2 cellular contexts compared by ENCODE assay signal in the genomic region with DNA sequence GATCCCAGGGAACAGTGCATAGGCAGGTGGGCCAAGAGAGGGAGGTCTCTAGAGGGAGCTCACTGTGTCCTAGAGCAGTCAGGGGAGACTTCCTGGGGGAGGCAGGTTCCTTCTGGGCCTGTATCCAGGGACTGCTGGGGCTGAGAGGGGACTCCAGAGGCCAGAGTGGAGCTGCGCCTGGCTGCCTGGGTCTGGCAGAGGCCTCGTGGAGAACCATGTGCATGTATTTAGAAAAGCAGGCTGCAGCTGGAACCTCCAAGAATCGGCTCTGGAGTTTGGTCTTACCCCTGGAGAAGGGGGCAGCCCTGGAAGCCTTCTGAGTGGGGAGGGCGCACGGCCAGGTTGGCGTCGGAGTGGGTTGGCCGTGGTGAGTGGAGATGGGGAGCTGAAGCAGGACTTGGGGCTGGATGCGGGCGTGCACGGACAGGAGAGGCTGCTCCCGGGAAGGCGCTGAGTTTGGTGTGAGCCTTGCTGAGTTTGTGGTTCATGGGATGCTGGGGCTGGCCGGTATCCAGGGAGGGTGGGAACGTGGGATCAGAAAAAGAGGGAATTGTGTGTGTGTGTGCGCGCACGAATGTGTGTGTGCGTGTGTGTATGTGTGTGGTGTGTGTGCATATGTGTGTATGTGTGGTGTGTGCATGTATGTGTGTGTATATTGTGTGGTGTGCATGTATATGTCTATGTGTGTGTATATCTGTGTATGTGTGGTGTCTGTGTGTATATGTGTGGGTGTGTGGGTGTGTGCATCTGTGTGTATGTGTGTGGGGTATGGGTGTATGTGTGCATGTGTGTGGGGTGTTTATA.
TF ChIP-seq lines count a peak whose summit lies in the region.

No MANE protein-coding gene starts in this region.

TF ChIP-seq in SK-N-SH, 30 proteins besides CTCF, POLR2A, EP300 and RAD21 (continued from another document):
- no peak for TF ChIP-seq GATA2 (CRISPR knock-in tag; IDR thresholded peaks at IDR 0.05)
- TF ChIP-seq RCOR1 (IDR thresholded peaks at IDR 0.05; ENCODE audit: low read length) = no peak
- TF ChIP-seq, protein P1, sequence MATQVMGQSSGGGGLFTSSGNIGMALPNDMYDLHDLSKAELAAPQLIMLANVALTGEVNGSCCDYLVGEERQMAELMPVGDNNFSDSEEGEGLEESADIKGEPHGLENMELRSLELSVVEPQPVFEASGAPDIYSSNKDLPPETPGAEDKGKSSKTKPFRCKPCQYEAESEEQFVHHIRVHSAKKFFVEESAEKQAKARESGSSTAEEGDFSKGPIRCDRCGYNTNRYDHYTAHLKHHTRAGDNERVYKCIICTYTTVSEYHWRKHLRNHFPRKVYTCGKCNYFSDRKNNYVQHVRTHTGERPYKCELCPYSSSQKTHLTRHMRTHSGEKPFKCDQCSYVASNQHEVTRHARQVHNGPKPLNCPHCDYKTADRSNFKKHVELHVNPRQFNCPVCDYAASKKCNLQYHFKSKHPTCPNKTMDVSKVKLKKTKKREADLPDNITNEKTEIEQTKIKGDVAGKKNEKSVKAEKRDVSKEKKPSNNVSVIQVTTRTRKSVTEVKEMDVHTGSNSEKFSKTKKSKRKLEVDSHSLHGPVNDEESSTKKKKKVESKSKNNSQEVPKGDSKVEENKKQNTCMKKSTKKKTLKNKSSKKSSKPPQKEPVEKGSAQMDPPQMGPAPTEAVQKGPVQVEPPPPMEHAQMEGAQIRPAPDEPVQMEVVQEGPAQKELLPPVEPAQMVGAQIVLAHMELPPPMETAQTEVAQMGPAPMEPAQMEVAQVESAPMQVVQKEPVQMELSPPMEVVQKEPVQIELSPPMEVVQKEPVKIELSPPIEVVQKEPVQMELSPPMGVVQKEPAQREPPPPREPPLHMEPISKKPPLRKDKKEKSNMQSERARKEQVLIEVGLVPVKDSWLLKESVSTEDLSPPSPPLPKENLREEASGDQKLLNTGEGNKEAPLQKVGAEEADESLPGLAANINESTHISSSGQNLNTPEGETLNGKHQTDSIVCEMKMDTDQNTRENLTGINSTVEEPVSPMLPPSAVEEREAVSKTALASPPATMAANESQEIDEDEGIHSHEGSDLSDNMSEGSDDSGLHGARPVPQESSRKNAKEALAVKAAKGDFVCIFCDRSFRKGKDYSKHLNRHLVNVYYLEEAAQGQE (IDR thresholded peaks at IDR 0.05; ENCODE audit: low read depth, low read length) = no peak
- no peak for TF ChIP-seq NRF1 (IDR thresholded peaks at IDR 0.05; ENCODE audit: low read depth, low read length)
- TF ChIP-seq FOXJ3 (CRISPR knock-in tag; IDR thresholded peaks at IDR 0.05) = no peak
- TF ChIP-seq, protein P2, sequence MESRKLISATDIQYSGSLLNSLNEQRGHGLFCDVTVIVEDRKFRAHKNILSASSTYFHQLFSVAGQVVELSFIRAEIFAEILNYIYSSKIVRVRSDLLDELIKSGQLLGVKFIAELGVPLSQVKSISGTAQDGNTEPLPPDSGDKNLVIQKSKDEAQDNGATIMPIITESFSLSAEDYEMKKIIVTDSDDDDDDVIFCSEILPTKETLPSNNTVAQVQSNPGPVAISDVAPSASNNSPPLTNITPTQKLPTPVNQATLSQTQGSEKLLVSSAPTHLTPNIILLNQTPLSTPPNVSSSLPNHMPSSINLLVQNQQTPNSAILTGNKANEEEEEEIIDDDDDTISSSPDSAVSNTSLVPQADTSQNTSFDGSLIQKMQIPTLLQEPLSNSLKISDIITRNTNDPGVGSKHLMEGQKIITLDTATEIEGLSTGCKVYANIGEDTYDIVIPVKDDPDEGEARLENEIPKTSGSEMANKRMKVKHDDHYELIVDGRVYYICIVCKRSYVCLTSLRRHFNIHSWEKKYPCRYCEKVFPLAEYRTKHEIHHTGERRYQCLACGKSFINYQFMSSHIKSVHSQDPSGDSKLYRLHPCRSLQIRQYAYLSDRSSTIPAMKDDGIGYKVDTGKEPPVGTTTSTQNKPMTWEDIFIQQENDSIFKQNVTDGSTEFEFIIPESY (IDR thresholded peaks at IDR 0.05; ENCODE audit: borderline replicate concordance, low read depth) = no peak
- TF ChIP-seq, protein P3, sequence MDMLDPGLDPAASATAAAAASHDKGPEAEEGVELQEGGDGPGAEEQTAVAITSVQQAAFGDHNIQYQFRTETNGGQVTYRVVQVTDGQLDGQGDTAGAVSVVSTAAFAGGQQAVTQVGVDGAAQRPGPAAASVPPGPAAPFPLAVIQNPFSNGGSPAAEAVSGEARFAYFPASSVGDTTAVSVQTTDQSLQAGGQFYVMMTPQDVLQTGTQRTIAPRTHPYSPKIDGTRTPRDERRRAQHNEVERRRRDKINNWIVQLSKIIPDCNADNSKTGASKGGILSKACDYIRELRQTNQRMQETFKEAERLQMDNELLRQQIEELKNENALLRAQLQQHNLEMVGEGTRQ (IDR thresholded peaks at IDR 0.05; ENCODE audit: borderline replicate concordance, low read depth, low read length) = no peak
- TF ChIP-seq POLR2AphosphoS5 (IDR thresholded peaks at IDR 0.05; ENCODE audit: low read depth, low read length) = no peak
- TF ChIP-seq SMC3 (IDR thresholded peaks at IDR 0.05; ENCODE audit: low read depth, low read length) = no peak
- TF ChIP-seq, protein P4, sequence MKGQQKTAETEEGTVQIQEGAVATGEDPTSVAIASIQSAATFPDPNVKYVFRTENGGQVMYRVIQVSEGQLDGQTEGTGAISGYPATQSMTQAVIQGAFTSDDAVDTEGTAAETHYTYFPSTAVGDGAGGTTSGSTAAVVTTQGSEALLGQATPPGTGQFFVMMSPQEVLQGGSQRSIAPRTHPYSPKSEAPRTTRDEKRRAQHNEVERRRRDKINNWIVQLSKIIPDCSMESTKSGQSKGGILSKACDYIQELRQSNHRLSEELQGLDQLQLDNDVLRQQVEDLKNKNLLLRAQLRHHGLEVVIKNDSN (IDR thresholded peaks at IDR 0.05; ENCODE audit: borderline replicate concordance, low read depth) = no peak
- TF ChIP-seq RFX5 (IDR thresholded peaks at IDR 0.05; ENCODE audit: low read length) = no peak
- TF ChIP-seq, protein P5, sequence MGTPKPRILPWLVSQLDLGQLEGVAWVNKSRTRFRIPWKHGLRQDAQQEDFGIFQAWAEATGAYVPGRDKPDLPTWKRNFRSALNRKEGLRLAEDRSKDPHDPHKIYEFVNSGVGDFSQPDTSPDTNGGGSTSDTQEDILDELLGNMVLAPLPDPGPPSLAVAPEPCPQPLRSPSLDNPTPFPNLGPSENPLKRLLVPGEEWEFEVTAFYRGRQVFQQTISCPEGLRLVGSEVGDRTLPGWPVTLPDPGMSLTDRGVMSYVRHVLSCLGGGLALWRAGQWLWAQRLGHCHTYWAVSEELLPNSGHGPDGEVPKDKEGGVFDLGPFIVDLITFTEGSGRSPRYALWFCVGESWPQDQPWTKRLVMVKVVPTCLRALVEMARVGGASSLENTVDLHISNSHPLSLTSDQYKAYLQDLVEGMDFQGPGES (IDR thresholded peaks at IDR 0.05; ENCODE audit: low read depth, low read length) = no peak
TF ChIP-seq in SK-N-SH: peak in this region for 0.

TF ChIP-seq in SK-N-SH treated with all-trans-retinoic acid at 6 μM for 48 hours, 23 proteins besides CTCF, POLR2A, EP300 and RAD21 (continued from another document):
- TF ChIP-seq, protein P6, sequence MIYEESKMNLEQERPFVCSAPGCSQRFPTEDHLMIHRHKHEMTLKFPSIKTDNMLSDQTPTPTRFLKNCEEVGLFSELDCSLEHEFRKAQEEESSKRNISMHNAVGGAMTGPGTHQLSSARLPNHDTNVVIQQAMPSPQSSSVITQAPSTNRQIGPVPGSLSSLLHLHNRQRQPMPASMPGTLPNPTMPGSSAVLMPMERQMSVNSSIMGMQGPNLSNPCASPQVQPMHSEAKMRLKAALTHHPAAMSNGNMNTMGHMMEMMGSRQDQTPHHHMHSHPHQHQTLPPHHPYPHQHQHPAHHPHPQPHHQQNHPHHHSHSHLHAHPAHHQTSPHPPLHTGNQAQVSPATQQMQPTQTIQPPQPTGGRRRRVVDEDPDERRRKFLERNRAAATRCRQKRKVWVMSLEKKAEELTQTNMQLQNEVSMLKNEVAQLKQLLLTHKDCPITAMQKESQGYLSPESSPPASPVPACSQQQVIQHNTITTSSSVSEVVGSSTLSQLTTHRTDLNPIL (CRISPR knock-in tag; IDR thresholded peaks at IDR 0.05; ENCODE audit: low read depth) = no peak
- TF ChIP-seq ISL1 (CRISPR knock-in tag; IDR thresholded peaks at IDR 0.05) (no peak), ESRRG (CRISPR knock-in tag; IDR thresholded peaks at IDR 0.05) (no peak), CSDC2 (CRISPR knock-in tag; IDR thresholded peaks at IDR 0.05) (no peak), ARNTL (CRISPR knock-in tag; IDR thresholded peaks at IDR 0.05; ENCODE audit: borderline replicate concordance, low read depth) (no peak), SNAI2 (CRISPR knock-in tag; IDR thresholded peaks at IDR 0.05) (no peak), ZNF70 (CRISPR knock-in tag; IDR thresholded peaks at IDR 0.05) (no peak), GLIS3 (CRISPR knock-in tag; IDR thresholded peaks at IDR 0.05) (no peak), ZFP30 (CRISPR knock-in tag; IDR thresholded peaks at IDR 0.05) (no peak), BACH2 (CRISPR knock-in tag; IDR thresholded peaks at IDR 0.05; ENCODE audit: borderline replicate concordance) (no peak), PPARA (CRISPR knock-in tag; IDR thresholded peaks at IDR 0.05; ENCODE audit: borderline replicate concordance) (no peak), RARB (CRISPR knock-in tag; IDR thresholded peaks at IDR 0.05) (no peak), ZNF565 (CRISPR knock-in tag; conservative IDR thresholded peaks at IDR 0.05; ENCODE audit: low read depth) (no peak)
- TF ChIP-seq, protein P7, sequence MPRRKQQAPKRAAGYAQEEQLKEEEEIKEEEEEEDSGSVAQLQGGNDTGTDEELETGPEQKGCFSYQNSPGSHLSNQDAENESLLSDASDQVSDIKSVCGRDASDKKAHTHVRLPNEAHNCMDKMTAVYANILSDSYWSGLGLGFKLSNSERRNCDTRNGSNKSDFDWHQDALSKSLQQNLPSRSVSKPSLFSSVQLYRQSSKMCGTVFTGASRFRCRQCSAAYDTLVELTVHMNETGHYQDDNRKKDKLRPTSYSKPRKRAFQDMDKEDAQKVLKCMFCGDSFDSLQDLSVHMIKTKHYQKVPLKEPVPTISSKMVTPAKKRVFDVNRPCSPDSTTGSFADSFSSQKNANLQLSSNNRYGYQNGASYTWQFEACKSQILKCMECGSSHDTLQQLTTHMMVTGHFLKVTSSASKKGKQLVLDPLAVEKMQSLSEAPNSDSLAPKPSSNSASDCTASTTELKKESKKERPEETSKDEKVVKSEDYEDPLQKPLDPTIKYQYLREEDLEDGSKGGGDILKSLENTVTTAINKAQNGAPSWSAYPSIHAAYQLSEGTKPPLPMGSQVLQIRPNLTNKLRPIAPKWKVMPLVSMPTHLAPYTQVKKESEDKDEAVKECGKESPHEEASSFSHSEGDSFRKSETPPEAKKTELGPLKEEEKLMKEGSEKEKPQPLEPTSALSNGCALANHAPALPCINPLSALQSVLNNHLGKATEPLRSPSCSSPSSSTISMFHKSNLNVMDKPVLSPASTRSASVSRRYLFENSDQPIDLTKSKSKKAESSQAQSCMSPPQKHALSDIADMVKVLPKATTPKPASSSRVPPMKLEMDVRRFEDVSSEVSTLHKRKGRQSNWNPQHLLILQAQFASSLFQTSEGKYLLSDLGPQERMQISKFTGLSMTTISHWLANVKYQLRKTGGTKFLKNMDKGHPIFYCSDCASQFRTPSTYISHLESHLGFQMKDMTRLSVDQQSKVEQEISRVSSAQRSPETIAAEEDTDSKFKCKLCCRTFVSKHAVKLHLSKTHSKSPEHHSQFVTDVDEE (CRISPR knock-in tag; IDR thresholded peaks at IDR 0.05) = no peak
- TF ChIP-seq, protein P8, sequence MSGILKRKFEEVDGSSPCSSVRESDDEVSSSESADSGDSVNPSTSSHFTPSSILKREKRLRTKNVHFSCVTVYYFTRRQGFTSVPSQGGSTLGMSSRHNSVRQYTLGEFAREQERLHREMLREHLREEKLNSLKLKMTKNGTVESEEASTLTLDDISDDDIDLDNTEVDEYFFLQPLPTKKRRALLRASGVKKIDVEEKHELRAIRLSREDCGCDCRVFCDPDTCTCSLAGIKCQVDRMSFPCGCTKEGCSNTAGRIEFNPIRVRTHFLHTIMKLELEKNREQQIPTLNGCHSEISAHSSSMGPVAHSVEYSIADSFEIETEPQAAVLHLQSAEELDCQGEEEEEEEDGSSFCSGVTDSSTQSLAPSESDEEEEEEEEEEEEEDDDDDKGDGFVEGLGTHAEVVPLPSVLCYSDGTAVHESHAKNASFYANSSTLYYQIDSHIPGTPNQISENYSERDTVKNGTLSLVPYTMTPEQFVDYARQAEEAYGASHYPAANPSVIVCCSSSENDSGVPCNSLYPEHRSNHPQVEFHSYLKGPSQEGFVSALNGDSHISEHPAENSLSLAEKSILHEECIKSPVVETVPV (CRISPR knock-in tag; IDR thresholded peaks at IDR 0.05) = no peak
- TF ChIP-seq, protein P9, sequence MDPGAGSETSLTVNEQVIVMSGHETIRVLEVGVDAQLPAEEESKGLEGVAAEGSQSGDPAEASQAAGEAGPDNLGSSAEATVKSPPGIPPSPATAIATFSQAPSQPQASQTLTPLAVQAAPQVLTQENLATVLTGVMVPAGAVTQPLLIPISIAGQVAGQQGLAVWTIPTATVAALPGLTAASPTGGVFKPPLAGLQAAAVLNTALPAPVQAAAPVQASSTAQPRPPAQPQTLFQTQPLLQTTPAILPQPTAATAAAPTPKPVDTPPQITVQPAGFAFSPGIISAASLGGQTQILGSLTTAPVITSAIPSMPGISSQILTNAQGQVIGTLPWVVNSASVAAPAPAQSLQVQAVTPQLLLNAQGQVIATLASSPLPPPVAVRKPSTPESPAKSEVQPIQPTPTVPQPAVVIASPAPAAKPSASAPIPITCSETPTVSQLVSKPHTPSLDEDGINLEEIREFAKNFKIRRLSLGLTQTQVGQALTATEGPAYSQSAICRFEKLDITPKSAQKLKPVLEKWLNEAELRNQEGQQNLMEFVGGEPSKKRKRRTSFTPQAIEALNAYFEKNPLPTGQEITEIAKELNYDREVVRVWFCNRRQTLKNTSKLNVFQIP (CRISPR knock-in tag; IDR thresholded peaks at IDR 0.05; ENCODE audit: borderline replicate concordance, low read depth) = no peak
- TF ChIP-seq, protein P10, sequence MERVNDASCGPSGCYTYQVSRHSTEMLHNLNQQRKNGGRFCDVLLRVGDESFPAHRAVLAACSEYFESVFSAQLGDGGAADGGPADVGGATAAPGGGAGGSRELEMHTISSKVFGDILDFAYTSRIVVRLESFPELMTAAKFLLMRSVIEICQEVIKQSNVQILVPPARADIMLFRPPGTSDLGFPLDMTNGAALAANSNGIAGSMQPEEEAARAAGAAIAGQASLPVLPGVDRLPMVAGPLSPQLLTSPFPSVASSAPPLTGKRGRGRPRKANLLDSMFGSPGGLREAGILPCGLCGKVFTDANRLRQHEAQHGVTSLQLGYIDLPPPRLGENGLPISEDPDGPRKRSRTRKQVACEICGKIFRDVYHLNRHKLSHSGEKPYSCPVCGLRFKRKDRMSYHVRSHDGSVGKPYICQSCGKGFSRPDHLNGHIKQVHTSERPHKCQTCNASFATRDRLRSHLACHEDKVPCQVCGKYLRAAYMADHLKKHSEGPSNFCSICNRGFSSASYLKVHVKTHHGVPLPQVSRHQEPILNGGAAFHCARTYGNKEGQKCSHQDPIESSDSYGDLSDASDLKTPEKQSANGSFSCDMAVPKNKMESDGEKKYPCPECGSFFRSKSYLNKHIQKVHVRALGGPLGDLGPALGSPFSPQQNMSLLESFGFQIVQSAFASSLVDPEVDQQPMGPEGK (CRISPR knock-in tag; IDR thresholded peaks at IDR 0.05; ENCODE audit: borderline replicate concordance) = no peak
